Comparison of ENCODE assay signal across 17 cellular contexts in the genomic region with DNA sequence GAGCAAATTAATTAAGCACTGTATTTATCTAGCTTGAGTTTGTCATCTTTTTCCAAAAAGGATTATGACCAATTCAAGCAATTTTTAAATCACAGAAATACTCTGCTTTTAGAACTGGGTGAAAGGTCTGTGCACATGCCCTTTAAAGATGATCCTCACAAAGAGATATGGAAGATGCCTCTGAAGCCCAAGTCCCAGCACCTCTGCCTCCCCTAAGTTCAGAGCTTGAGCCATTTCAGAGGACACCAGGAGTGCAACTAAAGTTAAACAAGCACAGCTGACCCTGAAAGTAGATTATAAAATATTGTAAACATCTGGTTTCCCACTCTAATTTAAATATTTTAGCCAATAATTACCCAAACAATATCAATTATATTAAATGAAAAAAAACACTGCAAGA.
"Had no signal": no experiment of that assay in that cellular context is flagged by ENCODE, and none has a peak within 500 bp of the region (broad histone marks: within the 10 kb centered on the region; RNA-seq: fewer than 3 reads in every experiment).

No MANE protein-coding gene starts in this region.

- H3K4me3 ChIP-seq: gastroesophageal sphincter, tibial nerve, vagina had no signal

- H3K36me3 ChIP-seq: gastroesophageal sphincter, neutrophil, tibial nerve, vagina had no signal

- H3K9me3 ChIP-seq: gastroesophageal sphincter, neutrophil, tibial nerve, vagina had no signal

- ATAC-seq: activated naive CD8-positive, alpha-beta T cell treated with anti-CD3 and anti-CD28 coated beads, Interleukin-2, amount 50 U/mL, for 24 hours; activated T-helper 17 cell treated with anti-CD3 and anti-CD28 coated beads, Interleukin-2, amount 50 U/mL, for 72 hours; gastroesophageal sphincter; naive thymus-derived CD8-positive, alpha-beta T cell had no signal

- H3K27ac ChIP-seq: neutrophil, vagina had no signal

- DNase-seq: activated CD4-positive, alpha-beta T cell treated with anti-CD3 and anti-CD28 coated beads, Interleukin-2, amount 50 U/mL, for 1 hour; activated CD8-positive, alpha-beta memory T cell treated with anti-CD3 and anti-CD28 coated beads for 24 hours; activated naive CD4-positive, alpha-beta T cell treated with anti-CD3 and anti-CD28 coated beads for 36 hours; activated naive CD8-positive, alpha-beta T cell treated with anti-CD3 and anti-CD28 coated beads, Interleukin-2, amount 50 U/mL, for 24 hours; erythroblast; hippocampal formation; mesenchymal stem cell; naive thymus-derived CD8-positive, alpha-beta T cell; posterior cingulate gyrus; small intestine; stimulated activated CD4-positive, alpha-beta T cell treated with anti-CD3 and anti-CD28 coated beads, Interleukin-4, amount 100 ng/mL, for 24 hours; stimulated activated naive CD4-positive, alpha-beta T cell had no signal

- H3K27me3 ChIP-seq: gastroesophageal sphincter, neutrophil, tibial nerve, vagina had no signal
